ENCODE assay signal across 9 cellular contexts in genomic region chr13:60583911-60584753, GRCh38.
A peak's percentile ranks its signal among the peaks of the same experiment; 100 is the strongest.
DNase-seq lines count a peak whose midpoint lies in the region; ATAC-seq and TF ChIP-seq lines count a peak whose summit lies in the region.
"Had no signal": no experiment of that assay in that cellular context is flagged by ENCODE, and none has a peak within 500 bp of the region (broad histone marks: within the 10 kb centered on the region; RNA-seq: fewer than 3 reads in every experiment).

No MANE protein-coding gene starts in this region.

- H3K4me3 Mint-ChIP-seq in activated T-cell treated with anti-CD3 and anti-CD28 coated beads, Interleukin-2, amount 50 U/mL, for 72 hours, result peak overlapping the region in 1 of 2 donors; percentile 61
- H3K4me3 Mint-ChIP-seq in T-helper 17 cell, result no peak overlapping the region

- ATAC-seq in activated T-cell treated with anti-CD3 and anti-CD28 coated beads, Interleukin-2, amount 50 U/mL, for 72 hours (replicated peaks in 1 of 2), result peak; percentile 65 to 79
- ATAC-seq in HG03520 (IDR thresholded peaks at IDR 0.05; ENCODE audit: unreplicated experiment) (no peak), GM21526 (IDR thresholded peaks at IDR 0.05; ENCODE audit: low FRiP score, unreplicated experiment) (no peak), T-helper 17 cell (no peak)

- peak; percentile 29 for DNase-seq in AG04450 (ENCODE audit: low read depth, low spot score)
- peak; percentile 14 for DNase-seq in activated T-cell treated with anti-CD3 and anti-CD28 coated beads, Interleukin-2, amount 50 U/mL, for 72 hours
- peak; percentile 62 for DNase-seq in islet precursor cell
- DNase-seq in DMS53 (lab: John Stamatoyannopoulos, UW), result no peak
- no peak for DNase-seq in T-helper 17 cell

- H3K27me3 ChIP-seq in AG04450 (ENCODE audit: control insufficient read depth, insufficient read depth, low read length), result no peaks in the 10 kb centered on the region

- CTCF ChIA-PET in AG04450 (lab: Charles Lee), result no interaction called here
- CTCF ChIA-PET in HEK293 (lab: Yijun Ruan, JAX), result no interaction called here

- POLR2A ChIA-PET in AG04450 (lab: Yijun Ruan, JAX), result no interaction called here
- POLR2A ChIA-PET in HEK293 (lab: Yijun Ruan, JAX), result no interaction called here

- H3K4me3 ChIP-seq in AG04450 (ENCODE audit: low read depth, low read length) (no peak overlapping the region), HEK293 (ENCODE audit: low read depth, low read length) (no peak overlapping the region)

- no peaks in the 10 kb centered on the region for H3K27me3 Mint-ChIP-seq in activated T-cell treated with anti-CD3 and anti-CD28 coated beads, Interleukin-2, amount 50 U/mL, for 72 hours (ENCODE audit: low read depth)
- H3K27me3 Mint-ChIP-seq in T-helper 17 cell, result no peaks in the 10 kb centered on the region

- H3K9me3 ChIP-seq in AG04450 (ENCODE audit: control insufficient read depth, insufficient read depth, low read length) (peaks cover 4% of the 10 kb centered on the region), HEK293 (ENCODE audit: control insufficient read depth, insufficient read depth, low read depth, low read length) (no peaks in the 10 kb centered on the region), T-helper 17 cell (ENCODE audit: control insufficient read depth, low read length, poor library complexity, severe bottlenecking) (peaks cover under 1% of the 10 kb centered on the region)

- H3K27ac Mint-ChIP-seq in activated T-cell treated with anti-CD3 and anti-CD28 coated beads, Interleukin-2, amount 50 U/mL, for 72 hours, result no peak overlapping the region
- H3K27ac Mint-ChIP-seq in T-helper 17 cell, result no peak overlapping the region

- H3K4me1 Mint-ChIP-seq in activated T-cell treated with anti-CD3 and anti-CD28 coated beads, Interleukin-2, amount 50 U/mL, for 72 hours (ENCODE audit: low read depth), result peaks cover 7% of the 10 kb centered on the region
- H3K4me1 Mint-ChIP-seq in T-helper 17 cell, result no peaks in the 10 kb centered on the region

- H3K27ac ChIP-seq in AG04450 (ENCODE audit: low read depth, low read length), result no peak overlapping the region
- H3K27ac ChIP-seq in HEK293 (ENCODE audit: extremely low read depth, low read depth, low read length), result no peak overlapping the region
- H3K27ac ChIP-seq: parathyroid adenoma had no signal

- H3K36me3 Mint-ChIP-seq in activated T-cell treated with anti-CD3 and anti-CD28 coated beads, Interleukin-2, amount 50 U/mL, for 72 hours (ENCODE audit: insufficient read depth in 2 of 2), result peaks cover 0 to 3% of the 10 kb centered on the region in 2 donors
- no peaks in the 10 kb centered on the region for H3K36me3 Mint-ChIP-seq in T-helper 17 cell (ENCODE audit: low read depth)

- no peaks in the 10 kb centered on the region for H3K4me1 ChIP-seq in HEK293 (ENCODE audit: control insufficient read depth, insufficient read depth, low read length)
- H3K4me1 ChIP-seq: parathyroid adenoma had no signal

- H3K9me3 Mint-ChIP-seq in activated T-cell treated with anti-CD3 and anti-CD28 coated beads, Interleukin-2, amount 50 U/mL, for 72 hours, result peaks cover 7% of the 10 kb centered on the region in 2 donors

- TF ChIP-seq CTCF in AG04450 (IDR thresholded peaks at IDR 0.05; ENCODE audit: low read depth, low read length), result no peak
- no peak for TF ChIP-seq CTCF in HEK293 (tag by site-specific recombination; IDR thresholded peaks at IDR 0.05)

- no peaks in the 10 kb centered on the region for H3K36me3 ChIP-seq in HEK293 (ENCODE audit: control insufficient read depth in 2 of 2, insufficient read depth in 1 of 2, low read length in 2 of 2)

TF ChIP-seq in HEK293, 187 proteins besides CTCF, POLR2A, EP300 and RAD21:
- TF ChIP-seq SETDB1 (IDR thresholded peaks at IDR 0.05; ENCODE audit: insufficient read length, low read length), result peak; percentile 17
- no peak for TF ChIP-seq ZNF157 (tag by site-specific recombination; IDR thresholded peaks at IDR 0.05)

Comparison
In these comparisons a context has a peak if more than half of its experiments do, and no peak if none do; other contexts are left out.
1. DNase-seq: peak in AG04450 (single experiment), activated T-cell treated with anti-CD3 and anti-CD28 coated beads, Interleukin-2, amount 50 U/mL, for 72 hours (2 of 2) and islet precursor cell (single experiment); none in DMS53 (single experiment) and T-helper 17 cell (0 of 3).
2. ATAC-seq: peak in activated T-cell treated with anti-CD3 and anti-CD28 coated beads, Interleukin-2, amount 50 U/mL, for 72 hours (2 of 2); none in HG03520 (single experiment), GM21526 (single experiment) and T-helper 17 cell (single experiment).